Comparison of ENCODE assay signal across 9 cellular contexts in genomic region chr13:61954092-61954491, GRCh38.
DNase-seq lines count a peak whose midpoint lies in the region; ATAC-seq and TF ChIP-seq lines count a peak whose summit lies in the region.
"Had no signal": no experiment of that assay in that cellular context is flagged by ENCODE, and none has a peak within 500 bp of the region (broad histone marks: within the 10 kb centered on the region; RNA-seq: fewer than 3 reads in every experiment).

No MANE protein-coding gene starts in this region.

- intact Hi-C loops in Caco-2 (cut with micrococcal nuclease; ENCODE audit: unreplicated experiment) = loop anchor here (1.0 kb wide), 3 partner anchors 73 to 1327 kb away; no protein-coding TSS in a partner anchor

- DNase-seq in Caco-2 (peak in 1 of 2 experiments; percentile 17), MM.1S (no peak), inferior parietal cortex (ENCODE audit: extremely low spot score) (peak; percentile 77), NCI-H510A treated with DMSO at 0.1 percent for 48 hours (lab: John Stamatoyannopoulos, UW) (no peak)
- DNase-seq: NCI-H187 treated with DMSO at 0.1 percent for 48 hours had no signal

- no peak overlapping the region for H2AFZ ChIP-seq in MM.1S (ENCODE audit: low read length)

- H3K36me3 ChIP-seq in Caco-2 (ENCODE audit: control insufficient read depth, insufficient read depth, low read length) (no peaks in the 10 kb centered on the region), MM.1S (replicated peaks; ENCODE audit: insufficient read depth, low read length) (no peaks in the 10 kb centered on the region)

- H3K9ac ChIP-seq in MM.1S (ENCODE audit: low read length) = no peak overlapping the region

- ATAC-seq in SK-N-SH treated with all-trans-retinoic acid at 6 μM for 48 hours (0 out of 3 replicates have a peak, but pooled peaks have one; percentile 31), GM18498 (IDR thresholded peaks at IDR 0.05; ENCODE audit: unreplicated experiment) (no peak), HG02763 (IDR thresholded peaks at IDR 0.05; ENCODE audit: unreplicated experiment) (no peak), GM21723 (IDR thresholded peaks at IDR 0.05; ENCODE audit: unreplicated experiment) (no peak)

- no peaks in the 10 kb centered on the region for H3K36me3 Mint-ChIP-seq in Caco-2 (ENCODE audit: insufficient read depth, unreplicated experiment)

- H3F3A ChIP-seq in MM.1S (ENCODE audit: insufficient read depth, low read length) = no peaks in the 10 kb centered on the region

- CTCF ChIA-PET in Caco-2 (lab: Charles Lee) = interaction anchor here (0.6 to 1.3 kb wide), 3 partner anchors 70 to 1895 kb away, joined by 3 to 16 read pairs (median 5); no protein-coding TSS in a partner anchor

- TF ChIP-seq CTCF in Caco-2 (IDR thresholded peaks at IDR 0.05; ENCODE audit: insufficient read depth in 1 of 2, low read depth in 1 of 2, low read length in 1 of 2, severe bottlenecking in 1 of 2, unreplicated experiment in 1 of 2) (peak; percentile 28 to 39), MM.1S (IDR thresholded peaks at IDR 0.05; ENCODE audit: low read length) (peak; percentile 13; the same call in 1 of the 2 replicates)

- BruUV-seq in Caco-2 (replicated peaks; lab: Mats Ljungman, UMichigan) = no TSS peak

- no peak overlapping the region for H3K27ac Mint-ChIP-seq in Caco-2 (ENCODE audit: unreplicated experiment)

- no peaks in the 10 kb centered on the region for H3K79me2 ChIP-seq in MM.1S (ENCODE audit: low read length)

- H3K9me3 Mint-ChIP-seq in Caco-2 (ENCODE audit: unreplicated experiment) = no peaks in the 10 kb centered on the region

- H3K4me3 Mint-ChIP-seq in Caco-2 (ENCODE audit: unreplicated experiment) = no peak overlapping the region

- no peak overlapping the region for H3K4me3 ChIP-seq in Caco-2 (ENCODE audit: low read depth, low read length)
- no peak overlapping the region for H3K4me3 ChIP-seq in MM.1S (ENCODE audit: low read length)

- H3K4me1 ChIP-seq in Caco-2 (no peaks in the 10 kb centered on the region), MM.1S (ENCODE audit: low read length) (no peaks in the 10 kb centered on the region)

- H3K27me3 Mint-ChIP-seq in Caco-2 (ENCODE audit: insufficient read depth, unreplicated experiment) = peaks cover 3% of the 10 kb centered on the region

- H3K27ac ChIP-seq in MM.1S (ENCODE audit: low read length) = no peak overlapping the region

- no peak overlapping the region for H3K4me2 ChIP-seq in MM.1S (ENCODE audit: low read depth, low read length)

- H3K27me3 ChIP-seq in Caco-2 (replicated peaks; ENCODE audit: control insufficient read depth, insufficient read depth, low read length) = no peaks in the 10 kb centered on the region
- no peaks in the 10 kb centered on the region for H3K27me3 ChIP-seq in MM.1S (replicated peaks; ENCODE audit: insufficient read depth, low read length)

- H3K9me2 ChIP-seq in MM.1S (replicated peaks; ENCODE audit: insufficient read depth, low read length) = no peaks in the 10 kb centered on the region

- H3K9me3 ChIP-seq in Caco-2 = no peaks in the 10 kb centered on the region
- no peaks in the 10 kb centered on the region for H3K9me3 ChIP-seq in MM.1S (replicated peaks; ENCODE audit: insufficient read depth, low read length)

- no peaks in the 10 kb centered on the region for H4K20me1 ChIP-seq in MM.1S (ENCODE audit: insufficient read depth, low read length)

- H3K4me1 Mint-ChIP-seq in Caco-2 (ENCODE audit: low read depth, unreplicated experiment) = no peaks in the 10 kb centered on the region

- POLR2A ChIA-PET in Caco-2 (lab: Charles Lee) = no interaction called here

TF ChIP-seq in SK-N-SH treated with all-trans-retinoic acid at 6 μM for 48 hours, 23 proteins besides CTCF, POLR2A, EP300 and RAD21:
- TF ChIP-seq POU6F1 (CRISPR knock-in tag; IDR thresholded peaks at IDR 0.05; ENCODE audit: borderline replicate concordance, low read depth) (no peak), CSDC2 (CRISPR knock-in tag; IDR thresholded peaks at IDR 0.05) (no peak), RARB (CRISPR knock-in tag; IDR thresholded peaks at IDR 0.05) (no peak)
